18 cellular contexts compared by ENCODE assay signal in the genomic region with DNA sequence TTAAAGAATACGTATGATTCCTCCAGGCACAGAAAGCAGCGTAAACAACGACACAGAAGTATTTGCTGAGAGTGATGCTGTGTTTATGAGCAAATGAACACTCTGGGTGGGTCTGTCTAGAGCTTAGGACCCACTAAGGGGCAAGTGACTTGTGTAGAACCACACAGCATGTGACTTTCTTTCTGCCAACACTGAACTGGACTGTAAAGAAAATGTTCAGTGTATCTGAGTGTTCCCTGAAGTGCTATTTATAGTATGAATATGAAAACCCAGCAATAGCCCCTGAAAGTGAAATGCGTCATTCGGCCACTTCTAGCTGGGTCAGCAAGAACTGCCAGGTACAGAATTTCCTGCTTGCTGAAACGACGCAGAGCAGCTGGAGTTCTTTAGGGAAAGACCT.
DNase-seq lines count a peak whose midpoint lies in the region; ATAC-seq and TF ChIP-seq lines count a peak whose summit lies in the region.
"Had no signal": no experiment of that assay in that cellular context is flagged by ENCODE, and none has a peak within 500 bp of the region (broad histone marks: within the 10 kb centered on the region; RNA-seq: fewer than 3 reads in every experiment).

No MANE protein-coding gene starts in this region.

- H3K4me2 ChIP-seq in MM.1S (ENCODE audit: low read depth, low read length) (peak overlapping the region; percentile 88), smooth muscle cell (peak overlapping the region; percentile 72)

- no peaks in the 10 kb centered on the region for H3K79me2 ChIP-seq in MM.1S (ENCODE audit: low read length)
- H3K79me2 ChIP-seq in smooth muscle cell (ENCODE audit: low read depth): no peaks in the 10 kb centered on the region

- no peaks in the 10 kb centered on the region for H3K36me3 ChIP-seq in MM.1S (replicated peaks; ENCODE audit: insufficient read depth, low read length)
- H3K36me3 ChIP-seq in lower lobe of right lung: no peaks in the 10 kb centered on the region
- H3K36me3 ChIP-seq in smooth muscle cell (ENCODE audit: low read depth): no peaks in the 10 kb centered on the region

- ATAC-seq in lower lobe of right lung: peak; percentile 61 to 64
- no peak for ATAC-seq in HG03196 (IDR thresholded peaks at IDR 0.05; ENCODE audit: unreplicated experiment)
- ATAC-seq in GM21717 (IDR thresholded peaks at IDR 0.05; ENCODE audit: unreplicated experiment): no peak
- ATAC-seq: body of pancreas; stimulated activated naive CD8-positive, alpha-beta T cell treated with anti-CD3 and anti-CD28 coated beads, Interleukin-15, Interleukin-2, amounts not matched to agents 100 U/mL and 50 U/mL, for 24 hours; T-cell had no signal

- H3K27me3 ChIP-seq in MM.1S (replicated peaks; ENCODE audit: insufficient read depth, low read length): no peaks in the 10 kb centered on the region
- no peaks in the 10 kb centered on the region for H3K27me3 ChIP-seq in lower lobe of right lung (ENCODE audit: low read depth)
- no peaks in the 10 kb centered on the region for H3K27me3 ChIP-seq in smooth muscle cell (ENCODE audit: low read depth)
- H3K27me3 ChIP-seq: body of pancreas had no signal

- peak overlapping the region; percentile 39; the same call in 1 of the 2 replicates for H2AFZ ChIP-seq in MM.1S (ENCODE audit: low read length)
- H2AFZ ChIP-seq in smooth muscle cell (ENCODE audit: low read depth): peak overlapping the region; percentile 61

- no peaks in the 10 kb centered on the region for H3K9me3 ChIP-seq in MM.1S (replicated peaks; ENCODE audit: insufficient read depth, low read length)
- no peaks in the 10 kb centered on the region for H3K9me3 ChIP-seq in lower lobe of right lung
- no peaks in the 10 kb centered on the region for H3K9me3 ChIP-seq in smooth muscle cell (replicated peaks; ENCODE audit: low read depth)
- H3K9me3 ChIP-seq: body of pancreas had no signal

- TF ChIP-seq CTCF in MM.1S (IDR thresholded peaks at IDR 0.05; ENCODE audit: low read length): no peak
- no peak for TF ChIP-seq CTCF in lower lobe of right lung (IDR thresholded peaks at IDR 0.05)
- no peak for TF ChIP-seq CTCF in smooth muscle cell (IDR thresholded peaks at IDR 0.05; ENCODE audit: borderline replicate concordance, insufficient read depth, poor library complexity, severe bottlenecking)

- H3K27ac ChIP-seq in MM.1S (ENCODE audit: low read length): peak overlapping the region; percentile 90
- H3K27ac ChIP-seq in lower lobe of right lung: peak overlapping the region; percentile 24
- H3K27ac ChIP-seq in smooth muscle cell (ENCODE audit: low read depth): peak overlapping the region; percentile 82
- H3K27ac ChIP-seq: body of pancreas had no signal

- 62% methylated on average over 7 of the region's 7 CpGs for WGBS in smooth muscle cell (ENCODE audit: low lambda C conversion rate)

- H4K20me1 ChIP-seq in MM.1S (ENCODE audit: insufficient read depth, low read length): no peaks in the 10 kb centered on the region
- no peaks in the 10 kb centered on the region for H4K20me1 ChIP-seq in smooth muscle cell (ENCODE audit: low read depth)

- peak; percentile 87 for DNase-seq in MM.1S
- DNase-seq in cerebellum (ENCODE audit: low spot score): peak; percentile 9
- no peak for DNase-seq in lower lobe of right lung
- DNase-seq in smooth muscle cell (lab: John Stamatoyannopoulos, UW; ENCODE audit: unreplicated experiment): no peak
- DNase-seq in GM03348 (ENCODE audit: low spot score): no peak
- no peak for DNase-seq in NCI-H1417 (lab: John Stamatoyannopoulos, UW)
- DNase-seq: activated naive CD4-positive, alpha-beta T cell treated with anti-CD3 and anti-CD28 coated beads, Interleukin-2, amount 10 ng/mL, durations not matched to agents 7 days and 5 days; activated T-cell treated with anti-CD3 and anti-CD28 coated beads for 4 hours; DND-41; mesendoderm; NCI-H1930; NCI-H446; nephron progenitor cell; stimulated activated naive CD8-positive, alpha-beta T cell treated with anti-CD3 and anti-CD28 coated beads, Interleukin-15, Interleukin-2, amounts not matched to agents 100 U/mL and 50 U/mL, for 24 hours; T-cell had no signal

- intact Hi-C loops in lower lobe of right lung (cut with DNase I): no loop called here

- no peaks in the 10 kb centered on the region for H3K9me2 ChIP-seq in MM.1S (replicated peaks; ENCODE audit: insufficient read depth, low read length)

- peak overlapping the region; percentile 36 for H3K4me3 ChIP-seq in MM.1S (ENCODE audit: low read length)
- H3K4me3 ChIP-seq in lower lobe of right lung: no peak overlapping the region
- H3K4me3 ChIP-seq in smooth muscle cell: no peak overlapping the region
- H3K4me3 ChIP-seq: body of pancreas had no signal

- peaks cover 18% of the 10 kb centered on the region for H3K4me1 ChIP-seq in MM.1S (ENCODE audit: low read length)
- H3K4me1 ChIP-seq in lower lobe of right lung: no peaks in the 10 kb centered on the region
- peaks cover 24% of the 10 kb centered on the region for H3K4me1 ChIP-seq in smooth muscle cell (ENCODE audit: low read depth)
- H3K4me1 ChIP-seq: body of pancreas had no signal

- peaks cover 5% of the 10 kb centered on the region for H3F3A ChIP-seq in MM.1S (ENCODE audit: insufficient read depth, low read length)
- H3F3A ChIP-seq in smooth muscle cell (ENCODE audit: low read depth): peaks cover 6% of the 10 kb centered on the region

- peak overlapping the region; percentile 65 for H3K9ac ChIP-seq in MM.1S (ENCODE audit: low read length)
- H3K9ac ChIP-seq in smooth muscle cell (ENCODE audit: low read depth): peak overlapping the region; percentile 46

Comparison
In these comparisons a context has a peak if more than half of its experiments do, and no peak if none do; other contexts are left out.
1. DNase-seq: peak in MM.1S (single experiment) and cerebellum (single experiment); none in lower lobe of right lung (single experiment), smooth muscle cell (single experiment), GM03348 (single experiment) and NCI-H1417 (0 of 3).
2. H3K27ac ChIP-seq: peak in every context shown above with its lines; median percentile 90 in MM.1S; 82 in smooth muscle cell; 24 in lower lobe of right lung.
3. ATAC-seq: peak in lower lobe of right lung (2 of 2); none in HG03196 (single experiment) and GM21717 (single experiment).